1 cellular context compared by ENCODE assay signal in genomic region chr3:190132376-190132775, GRCh38.
TF ChIP-seq lines count a peak whose summit lies in the region.

No MANE protein-coding gene starts in this region.

TF ChIP-seq in HCT116, 20 proteins besides CTCF, POLR2A, EP300 and RAD21 (continued from another document):
- TF ChIP-seq ZBTB33 (IDR thresholded peaks at IDR 0.05; ENCODE audit: extremely low read depth, insufficient replicate concordance, low read length) (no peak), ZNF274 (IDR thresholded peaks at IDR 0.05; ENCODE audit: low read depth, low read length) (no peak), SIN3A (IDR thresholded peaks at IDR 0.05; ENCODE audit: low read depth) (no peak)
- TF ChIP-seq, protein P1, sequence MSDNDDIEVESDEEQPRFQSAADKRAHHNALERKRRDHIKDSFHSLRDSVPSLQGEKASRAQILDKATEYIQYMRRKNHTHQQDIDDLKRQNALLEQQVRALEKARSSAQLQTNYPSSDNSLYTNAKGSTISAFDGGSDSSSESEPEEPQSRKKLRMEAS (IDR thresholded peaks at IDR 0.05) = no peak
